ENCODE assay signal across 19 cellular contexts in the genomic region with DNA sequence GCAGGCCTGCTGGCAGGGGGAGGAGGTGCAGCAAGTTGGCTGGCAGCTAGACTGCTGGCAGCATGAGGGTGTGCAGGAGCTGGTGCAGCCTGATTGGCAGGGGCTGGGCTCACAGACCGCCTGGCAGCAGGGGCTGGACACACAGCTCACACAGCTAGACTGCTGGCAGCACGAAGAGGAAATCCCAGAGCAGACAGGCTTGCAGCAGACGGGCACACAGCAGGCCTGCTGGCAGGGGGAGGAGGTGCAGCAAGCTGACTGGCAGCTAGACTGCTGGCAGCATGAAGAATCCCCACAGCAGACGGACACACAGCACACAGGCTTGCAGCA. TPM values are rescaled to one million over a fixed set of nuclear protein-coding genes. Genes with fewer than 3 reads are reported as not detected.
"Had no signal": no experiment of that assay in that cellular context is flagged by ENCODE, and none has a peak within 500 bp of the region (broad histone marks: within the 10 kb centered on the region; RNA-seq: fewer than 3 reads in every experiment).

No MANE protein-coding gene starts in this region.

RNA-seq across cellular contexts. Expression of a gene that starts 0.5 kb away (rescaled TPM):
- total RNA-seq: activated CD4-positive, alpha-beta T cell treated with anti-CD3 and anti-CD28 coated beads for 36 hours; activated CD4-positive, alpha-beta T cell treated with anti-CD3 and anti-CD28 coated beads, Interleukin-2, amount 10 ng/mL, durations not matched to agents 7 days and 5 days; activated naive CD4-positive, alpha-beta T cell treated with anti-CD3 and anti-CD28 coated beads for 36 hours; activated naive CD4-positive, alpha-beta T cell treated with anti-CD3 and anti-CD28 coated beads, Interleukin-2, amount 50 U/mL, for 72 hours; activated T-cell treated with anti-CD3 and anti-CD28 coated beads, Interleukin-2, amount 50 U/mL, for 4 hours; activated T-helper 1 cell treated with anti-CD3 and anti-CD28 coated beads, Interleukin-12 subunit alpha, Interleukin-12 subunit beta, Interleukin-2, Interleukin-4 antibody, amounts not matched to agents 30 ng/mL and 10 ng/mL and 1 ng/mL, durations not matched to agents 14 hours and 24 hours and 36 hours; adrenal gland; astrocyte; body of pancreas; breast epithelium; cardiac septum; LHCN-M2; OCI-LY7; PC-9; Right ventricle myocardium inferior; SK-MEL-5; T-cell; T-helper 17 cell had no signal

RNA-seq across cellular contexts. Expression of a gene that starts 8.6 kb away (rescaled TPM):
- total RNA-seq: activated CD4-positive, alpha-beta T cell treated with anti-CD3 and anti-CD28 coated beads for 36 hours; activated CD4-positive, alpha-beta T cell treated with anti-CD3 and anti-CD28 coated beads, Interleukin-2, amount 10 ng/mL, durations not matched to agents 7 days and 5 days; activated naive CD4-positive, alpha-beta T cell treated with anti-CD3 and anti-CD28 coated beads for 36 hours; activated naive CD4-positive, alpha-beta T cell treated with anti-CD3 and anti-CD28 coated beads, Interleukin-2, amount 50 U/mL, for 72 hours; activated T-cell treated with anti-CD3 and anti-CD28 coated beads, Interleukin-2, amount 50 U/mL, for 4 hours; activated T-helper 1 cell treated with anti-CD3 and anti-CD28 coated beads, Interleukin-12 subunit alpha, Interleukin-12 subunit beta, Interleukin-2, Interleukin-4 antibody, amounts not matched to agents 30 ng/mL and 10 ng/mL and 1 ng/mL, durations not matched to agents 14 hours and 24 hours and 36 hours; adrenal gland; astrocyte; body of pancreas; breast epithelium; cardiac septum; LHCN-M2; OCI-LY7; PC-9; Right ventricle myocardium inferior; SK-MEL-5; T-cell; T-helper 17 cell; WTC11 had no signal

RNA-seq across cellular contexts. Expression of a gene that starts 11.4 kb away (rescaled TPM):
- total RNA-seq: activated CD4-positive, alpha-beta T cell treated with anti-CD3 and anti-CD28 coated beads for 36 hours; activated CD4-positive, alpha-beta T cell treated with anti-CD3 and anti-CD28 coated beads, Interleukin-2, amount 10 ng/mL, durations not matched to agents 7 days and 5 days; activated naive CD4-positive, alpha-beta T cell treated with anti-CD3 and anti-CD28 coated beads for 36 hours; activated naive CD4-positive, alpha-beta T cell treated with anti-CD3 and anti-CD28 coated beads, Interleukin-2, amount 50 U/mL, for 72 hours; activated T-cell treated with anti-CD3 and anti-CD28 coated beads, Interleukin-2, amount 50 U/mL, for 4 hours; activated T-helper 1 cell treated with anti-CD3 and anti-CD28 coated beads, Interleukin-12 subunit alpha, Interleukin-12 subunit beta, Interleukin-2, Interleukin-4 antibody, amounts not matched to agents 30 ng/mL and 10 ng/mL and 1 ng/mL, durations not matched to agents 14 hours and 24 hours and 36 hours; adrenal gland; astrocyte; body of pancreas; breast epithelium; cardiac septum; LHCN-M2; OCI-LY7; PC-9; Right ventricle myocardium inferior; SK-MEL-5; T-cell; T-helper 17 cell; WTC11 had no signal

RNA-seq across cellular contexts. Expression of a gene that starts 18.2 kb away (rescaled TPM):
- total RNA-seq: activated CD4-positive, alpha-beta T cell treated with anti-CD3 and anti-CD28 coated beads for 36 hours; activated CD4-positive, alpha-beta T cell treated with anti-CD3 and anti-CD28 coated beads, Interleukin-2, amount 10 ng/mL, durations not matched to agents 7 days and 5 days; activated naive CD4-positive, alpha-beta T cell treated with anti-CD3 and anti-CD28 coated beads for 36 hours; activated naive CD4-positive, alpha-beta T cell treated with anti-CD3 and anti-CD28 coated beads, Interleukin-2, amount 50 U/mL, for 72 hours; activated T-cell treated with anti-CD3 and anti-CD28 coated beads, Interleukin-2, amount 50 U/mL, for 4 hours; activated T-helper 1 cell treated with anti-CD3 and anti-CD28 coated beads, Interleukin-12 subunit alpha, Interleukin-12 subunit beta, Interleukin-2, Interleukin-4 antibody, amounts not matched to agents 30 ng/mL and 10 ng/mL and 1 ng/mL, durations not matched to agents 14 hours and 24 hours and 36 hours; adrenal gland; astrocyte; body of pancreas; breast epithelium; cardiac septum; LHCN-M2; OCI-LY7; PC-9; Right ventricle myocardium inferior; SK-MEL-5; T-cell; T-helper 17 cell; WTC11 had no signal

RNA-seq across cellular contexts. Expression of a gene that starts 20.1 kb away (rescaled TPM):
- total RNA-seq: activated CD4-positive, alpha-beta T cell treated with anti-CD3 and anti-CD28 coated beads for 36 hours; activated CD4-positive, alpha-beta T cell treated with anti-CD3 and anti-CD28 coated beads, Interleukin-2, amount 10 ng/mL, durations not matched to agents 7 days and 5 days; activated naive CD4-positive, alpha-beta T cell treated with anti-CD3 and anti-CD28 coated beads for 36 hours; activated naive CD4-positive, alpha-beta T cell treated with anti-CD3 and anti-CD28 coated beads, Interleukin-2, amount 50 U/mL, for 72 hours; activated T-cell treated with anti-CD3 and anti-CD28 coated beads, Interleukin-2, amount 50 U/mL, for 4 hours; activated T-helper 1 cell treated with anti-CD3 and anti-CD28 coated beads, Interleukin-12 subunit alpha, Interleukin-12 subunit beta, Interleukin-2, Interleukin-4 antibody, amounts not matched to agents 30 ng/mL and 10 ng/mL and 1 ng/mL, durations not matched to agents 14 hours and 24 hours and 36 hours; adrenal gland; astrocyte; body of pancreas; breast epithelium; cardiac septum; LHCN-M2; OCI-LY7; PC-9; Right ventricle myocardium inferior; SK-MEL-5; T-cell; T-helper 17 cell; WTC11 had no signal
